Comparison of ENCODE assay signal across 1 cellular context in genomic region chr7:127253289-127254162, GRCh38.
A peak's percentile ranks its signal among the peaks of the same experiment; 100 is the strongest.
TF ChIP-seq lines count a peak whose summit lies in the region.

No MANE protein-coding gene starts in this region.

TF ChIP-seq in H1, 55 proteins besides CTCF, POLR2A, EP300 and RAD21:
- TF ChIP-seq YY1 (IDR thresholded peaks at IDR 0.05; ENCODE audit: low read depth, low read length) (peak; percentile 72; the same call in 1 of the 2 replicates), SAP30 (IDR thresholded peaks at IDR 0.05; ENCODE audit: insufficient read depth, insufficient replicate concordance, low read length) (peak; percentile 23), KDM4A (IDR thresholded peaks at IDR 0.05; ENCODE audit: low read depth, low read length, severe bottlenecking) (peak; percentile 75), SIN3A (conservative IDR thresholded peaks at IDR 0.05 in 1 of 2, IDR thresholded peaks at IDR 0.05 in 1 of 2; ENCODE audit: low read depth in 1 of 2, low read length in 2 of 2) (0 out of 4 replicates have a peak, but pooled peaks of 1 of the 2 experiments have one; percentile 36), CEBPB (IDR thresholded peaks at IDR 0.05; ENCODE audit: low read depth, low read length) (no peak), POLR2AphosphoS5 (IDR thresholded peaks at IDR 0.05; ENCODE audit: low read depth, low read length) (peak; percentile 28; the same call in 1 of the 2 replicates), TAF1 (IDR thresholded peaks at IDR 0.05; ENCODE audit: low read depth, low read length) (peak; percentile 50; the same call in 1 of the 2 replicates), PHF8 (conservative IDR thresholded peaks at IDR 0.05; ENCODE audit: low read depth, low read length) (peak; percentile 14; the same call in 1 of the 2 replicates), ASH2L (IDR thresholded peaks at IDR 0.05; ENCODE audit: low read length) (peak; percentile 28), E2F6 (IDR thresholded peaks at IDR 0.05) (peak; percentile 39; the same call in 1 of the 2 replicates), RXRA (IDR thresholded peaks at IDR 0.05; ENCODE audit: insufficient read depth, low read depth, low read length) (no peak), MAX (IDR thresholded peaks at IDR 0.05) (peak; percentile 52), CHD7 (IDR thresholded peaks at IDR 0.05; ENCODE audit: insufficient replicate concordance, low read length) (no peak)
